1 cellular context compared by ENCODE assay signal in the genomic region with DNA sequence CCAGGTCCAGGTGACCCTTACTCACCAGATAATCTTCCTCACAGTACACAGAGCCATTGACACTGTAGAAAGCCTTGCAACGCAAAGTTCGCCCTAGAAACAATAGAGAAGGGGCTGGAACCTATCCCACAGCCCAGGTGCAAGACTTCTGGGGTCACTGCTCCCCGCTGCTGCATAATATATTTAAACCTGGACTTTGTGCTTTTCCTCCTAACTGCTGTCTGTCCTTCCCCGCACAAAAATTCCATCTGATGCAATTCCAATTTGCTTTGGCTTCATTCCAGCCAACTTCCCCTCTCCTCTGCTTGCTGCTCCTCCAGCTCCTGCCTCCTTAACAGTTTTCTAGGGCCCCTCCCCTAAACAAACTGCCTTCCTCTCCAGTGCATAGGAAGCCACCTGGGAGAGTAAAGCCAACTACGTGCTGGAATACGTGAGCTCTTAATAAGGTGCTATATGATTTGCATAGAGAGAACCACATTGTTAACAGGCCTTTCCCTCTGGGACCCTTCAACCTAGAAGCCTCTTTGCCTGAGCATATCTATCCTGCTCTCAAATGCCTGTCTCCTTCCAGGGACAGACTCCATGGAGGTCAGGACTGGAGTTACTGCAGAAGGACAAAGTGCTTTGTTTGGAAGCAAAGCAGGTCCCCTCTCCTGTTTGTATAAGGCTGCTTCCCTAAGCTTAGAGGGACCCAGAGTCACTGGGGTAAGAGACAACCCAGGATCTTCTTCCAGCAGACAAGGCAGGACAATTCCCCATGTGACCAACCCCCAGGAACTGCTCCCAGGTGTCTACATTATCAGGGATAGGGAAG.
A peak's percentile ranks its signal among the peaks of the same experiment; 100 is the strongest.
TF ChIP-seq lines count a peak whose summit lies in the region.

No MANE protein-coding gene starts in this region.

TF ChIP-seq in HepG2, 621 proteins besides CTCF, POLR2A, EP300 and RAD21 (continued from another document and continues in another):
- TF ChIP-seq, protein P1, sequence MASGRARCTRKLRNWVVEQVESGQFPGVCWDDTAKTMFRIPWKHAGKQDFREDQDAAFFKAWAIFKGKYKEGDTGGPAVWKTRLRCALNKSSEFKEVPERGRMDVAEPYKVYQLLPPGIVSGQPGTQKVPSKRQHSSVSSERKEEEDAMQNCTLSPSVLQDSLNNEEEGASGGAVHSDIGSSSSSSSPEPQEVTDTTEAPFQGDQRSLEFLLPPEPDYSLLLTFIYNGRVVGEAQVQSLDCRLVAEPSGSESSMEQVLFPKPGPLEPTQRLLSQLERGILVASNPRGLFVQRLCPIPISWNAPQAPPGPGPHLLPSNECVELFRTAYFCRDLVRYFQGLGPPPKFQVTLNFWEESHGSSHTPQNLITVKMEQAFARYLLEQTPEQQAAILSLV (CRISPR knock-in tag; IDR thresholded peaks at IDR 0.05; ENCODE audit: borderline replicate concordance): peak; percentile 97; the same call in 1 of the 2 replicates
- TF ChIP-seq, protein P2, sequence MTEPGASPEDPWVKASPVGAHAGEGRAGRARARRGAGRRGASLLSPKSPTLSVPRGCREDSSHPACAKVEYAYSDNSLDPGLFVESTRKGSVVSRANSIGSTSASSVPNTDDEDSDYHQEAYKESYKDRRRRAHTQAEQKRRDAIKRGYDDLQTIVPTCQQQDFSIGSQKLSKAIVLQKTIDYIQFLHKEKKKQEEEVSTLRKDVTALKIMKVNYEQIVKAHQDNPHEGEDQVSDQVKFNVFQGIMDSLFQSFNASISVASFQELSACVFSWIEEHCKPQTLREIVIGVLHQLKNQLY (CRISPR knock-in tag; IDR thresholded peaks at IDR 0.05): peak; percentile 66; the same call in 1 of the 2 replicates
- TF ChIP-seq CC2D1A (CRISPR knock-in tag; IDR thresholded peaks at IDR 0.05) (no peak), ZNF235 (CRISPR knock-in tag; IDR thresholded peaks at IDR 0.05; ENCODE audit: borderline replicate concordance) (no peak), SIX4 (CRISPR knock-in tag; IDR thresholded peaks at IDR 0.05) (peak; percentile 83), ZNF460 (CRISPR knock-in tag; IDR thresholded peaks at IDR 0.05; ENCODE audit: borderline replicate concordance) (no peak), ZNF317 (CRISPR knock-in tag; IDR thresholded peaks at IDR 0.05) (no peak), ZKSCAN8 (CRISPR knock-in tag; IDR thresholded peaks at IDR 0.05; ENCODE audit: borderline replicate concordance) (peak; percentile 95), ATRX (CRISPR knock-in tag; IDR thresholded peaks at IDR 0.05; ENCODE audit: borderline replicate concordance) (0 out of 2 replicates have a peak, but pooled peaks have one; percentile 78), ZBTB38 (CRISPR knock-in tag; IDR thresholded peaks at IDR 0.05) (peak; percentile 92), SP140L (CRISPR knock-in tag; IDR thresholded peaks at IDR 0.05; ENCODE audit: borderline replicate concordance) (0 out of 2 replicates have a peak, but pooled peaks have one; percentile 6), MED8 (CRISPR knock-in tag; IDR thresholded peaks at IDR 0.05; ENCODE audit: insufficient replicate concordance) (no peak), RXRA (CRISPR knock-in tag; IDR thresholded peaks at IDR 0.05) (peak; percentile 94; the same call in 1 of the 2 replicates), ZNF569 (CRISPR knock-in tag; IDR thresholded peaks at IDR 0.05; ENCODE audit: borderline replicate concordance) (no peak), NFYC (CRISPR knock-in tag; IDR thresholded peaks at IDR 0.05) (peak; percentile 27; the same call in 1 of the 2 replicates)
- TF ChIP-seq, protein P3, sequence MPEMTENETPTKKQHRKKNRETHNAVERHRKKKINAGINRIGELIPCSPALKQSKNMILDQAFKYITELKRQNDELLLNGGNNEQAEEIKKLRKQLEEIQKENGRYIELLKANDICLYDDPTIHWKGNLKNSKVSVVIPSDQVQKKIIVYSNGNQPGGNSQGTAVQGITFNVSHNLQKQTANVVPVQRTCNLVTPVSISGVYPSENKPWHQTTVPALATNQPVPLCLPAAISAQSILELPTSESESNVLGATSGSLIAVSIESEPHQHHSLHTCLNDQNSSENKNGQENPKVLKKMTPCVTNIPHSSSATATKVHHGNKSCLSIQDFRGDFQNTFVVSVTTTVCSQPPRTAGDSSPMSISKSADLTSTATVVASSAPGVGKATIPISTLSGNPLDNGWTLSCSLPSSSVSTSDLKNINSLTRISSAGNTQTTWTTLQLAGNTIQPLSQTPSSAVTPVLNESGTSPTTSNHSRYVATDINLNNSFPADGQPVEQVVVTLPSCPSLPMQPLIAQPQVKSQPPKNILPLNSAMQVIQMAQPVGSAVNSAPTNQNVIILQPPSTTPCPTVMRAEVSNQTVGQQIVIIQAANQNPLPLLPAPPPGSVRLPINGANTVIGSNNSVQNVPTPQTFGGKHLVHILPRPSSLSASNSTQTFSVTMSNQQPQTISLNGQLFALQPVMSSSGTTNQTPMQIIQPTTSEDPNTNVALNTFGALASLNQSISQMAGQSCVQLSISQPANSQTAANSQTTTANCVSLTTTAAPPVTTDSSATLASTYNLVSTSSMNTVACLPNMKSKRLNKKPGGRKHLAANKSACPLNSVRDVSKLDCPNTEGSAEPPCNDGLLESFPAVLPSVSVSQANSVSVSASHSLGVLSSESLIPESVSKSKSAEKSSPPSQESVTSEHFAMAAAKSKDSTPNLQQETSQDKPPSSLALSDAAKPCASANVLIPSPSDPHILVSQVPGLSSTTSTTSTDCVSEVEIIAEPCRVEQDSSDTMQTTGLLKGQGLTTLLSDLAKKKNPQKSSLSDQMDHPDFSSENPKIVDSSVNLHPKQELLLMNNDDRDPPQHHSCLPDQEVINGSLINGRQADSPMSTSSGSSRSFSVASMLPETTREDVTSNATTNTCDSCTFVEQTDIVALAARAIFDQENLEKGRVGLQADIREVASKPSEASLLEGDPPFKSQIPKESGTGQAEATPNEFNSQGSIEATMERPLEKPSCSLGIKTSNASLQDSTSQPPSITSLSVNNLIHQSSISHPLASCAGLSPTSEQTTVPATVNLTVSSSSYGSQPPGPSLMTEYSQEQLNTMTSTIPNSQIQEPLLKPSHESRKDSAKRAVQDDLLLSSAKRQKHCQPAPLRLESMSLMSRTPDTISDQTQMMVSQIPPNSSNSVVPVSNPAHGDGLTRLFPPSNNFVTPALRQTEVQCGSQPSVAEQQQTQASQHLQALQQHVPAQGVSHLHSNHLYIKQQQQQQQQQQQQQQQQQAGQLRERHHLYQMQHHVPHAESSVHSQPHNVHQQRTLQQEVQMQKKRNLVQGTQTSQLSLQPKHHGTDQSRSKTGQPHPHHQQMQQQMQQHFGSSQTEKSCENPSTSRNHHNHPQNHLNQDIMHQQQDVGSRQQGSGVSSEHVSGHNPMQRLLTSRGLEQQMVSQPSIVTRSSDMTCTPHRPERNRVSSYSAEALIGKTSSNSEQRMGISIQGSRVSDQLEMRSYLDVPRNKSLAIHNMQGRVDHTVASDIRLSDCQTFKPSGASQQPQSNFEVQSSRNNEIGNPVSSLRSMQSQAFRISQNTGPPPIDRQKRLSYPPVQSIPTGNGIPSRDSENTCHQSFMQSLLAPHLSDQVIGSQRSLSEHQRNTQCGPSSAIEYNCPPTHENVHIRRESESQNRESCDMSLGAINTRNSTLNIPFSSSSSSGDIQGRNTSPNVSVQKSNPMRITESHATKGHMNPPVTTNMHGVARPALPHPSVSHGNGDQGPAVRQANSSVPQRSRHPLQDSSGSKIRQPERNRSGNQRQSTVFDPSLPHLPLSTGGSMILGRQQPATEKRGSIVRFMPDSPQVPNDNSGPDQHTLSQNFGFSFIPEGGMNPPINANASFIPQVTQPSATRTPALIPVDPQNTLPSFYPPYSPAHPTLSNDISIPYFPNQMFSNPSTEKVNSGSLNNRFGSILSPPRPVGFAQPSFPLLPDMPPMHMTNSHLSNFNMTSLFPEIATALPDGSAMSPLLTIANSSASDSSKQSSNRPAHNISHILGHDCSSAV (CRISPR knock-in tag; IDR thresholded peaks at IDR 0.05; ENCODE audit: borderline replicate concordance): no peak; the same call in 1 of the 2 replicates
- TF ChIP-seq, protein P4, sequence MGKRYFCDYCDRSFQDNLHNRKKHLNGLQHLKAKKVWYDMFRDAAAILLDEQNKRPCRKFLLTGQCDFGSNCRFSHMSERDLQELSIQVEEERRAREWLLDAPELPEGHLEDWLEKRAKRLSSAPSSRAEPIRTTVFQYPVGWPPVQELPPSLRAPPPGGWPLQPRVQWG (CRISPR knock-in tag; IDR thresholded peaks at IDR 0.05; ENCODE audit: borderline replicate concordance, low read depth): no peak
- TF ChIP-seq, protein P5, sequence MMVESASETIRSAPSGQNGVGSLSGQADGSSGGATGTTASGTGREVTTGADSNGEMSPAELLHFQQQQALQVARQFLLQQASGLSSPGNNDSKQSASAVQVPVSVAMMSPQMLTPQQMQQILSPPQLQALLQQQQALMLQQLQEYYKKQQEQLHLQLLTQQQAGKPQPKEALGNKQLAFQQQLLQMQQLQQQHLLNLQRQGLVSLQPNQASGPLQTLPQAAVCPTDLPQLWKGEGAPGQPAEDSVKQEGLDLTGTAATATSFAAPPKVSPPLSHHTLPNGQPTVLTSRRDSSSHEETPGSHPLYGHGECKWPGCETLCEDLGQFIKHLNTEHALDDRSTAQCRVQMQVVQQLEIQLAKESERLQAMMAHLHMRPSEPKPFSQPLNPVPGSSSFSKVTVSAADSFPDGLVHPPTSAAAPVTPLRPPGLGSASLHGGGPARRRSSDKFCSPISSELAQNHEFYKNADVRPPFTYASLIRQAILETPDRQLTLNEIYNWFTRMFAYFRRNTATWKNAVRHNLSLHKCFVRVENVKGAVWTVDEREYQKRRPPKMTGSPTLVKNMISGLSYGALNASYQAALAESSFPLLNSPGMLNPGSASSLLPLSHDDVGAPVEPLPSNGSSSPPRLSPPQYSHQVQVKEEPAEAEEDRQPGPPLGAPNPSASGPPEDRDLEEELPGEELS (CRISPR knock-in tag; IDR thresholded peaks at IDR 0.05): no peak
- TF ChIP-seq, protein P6, sequence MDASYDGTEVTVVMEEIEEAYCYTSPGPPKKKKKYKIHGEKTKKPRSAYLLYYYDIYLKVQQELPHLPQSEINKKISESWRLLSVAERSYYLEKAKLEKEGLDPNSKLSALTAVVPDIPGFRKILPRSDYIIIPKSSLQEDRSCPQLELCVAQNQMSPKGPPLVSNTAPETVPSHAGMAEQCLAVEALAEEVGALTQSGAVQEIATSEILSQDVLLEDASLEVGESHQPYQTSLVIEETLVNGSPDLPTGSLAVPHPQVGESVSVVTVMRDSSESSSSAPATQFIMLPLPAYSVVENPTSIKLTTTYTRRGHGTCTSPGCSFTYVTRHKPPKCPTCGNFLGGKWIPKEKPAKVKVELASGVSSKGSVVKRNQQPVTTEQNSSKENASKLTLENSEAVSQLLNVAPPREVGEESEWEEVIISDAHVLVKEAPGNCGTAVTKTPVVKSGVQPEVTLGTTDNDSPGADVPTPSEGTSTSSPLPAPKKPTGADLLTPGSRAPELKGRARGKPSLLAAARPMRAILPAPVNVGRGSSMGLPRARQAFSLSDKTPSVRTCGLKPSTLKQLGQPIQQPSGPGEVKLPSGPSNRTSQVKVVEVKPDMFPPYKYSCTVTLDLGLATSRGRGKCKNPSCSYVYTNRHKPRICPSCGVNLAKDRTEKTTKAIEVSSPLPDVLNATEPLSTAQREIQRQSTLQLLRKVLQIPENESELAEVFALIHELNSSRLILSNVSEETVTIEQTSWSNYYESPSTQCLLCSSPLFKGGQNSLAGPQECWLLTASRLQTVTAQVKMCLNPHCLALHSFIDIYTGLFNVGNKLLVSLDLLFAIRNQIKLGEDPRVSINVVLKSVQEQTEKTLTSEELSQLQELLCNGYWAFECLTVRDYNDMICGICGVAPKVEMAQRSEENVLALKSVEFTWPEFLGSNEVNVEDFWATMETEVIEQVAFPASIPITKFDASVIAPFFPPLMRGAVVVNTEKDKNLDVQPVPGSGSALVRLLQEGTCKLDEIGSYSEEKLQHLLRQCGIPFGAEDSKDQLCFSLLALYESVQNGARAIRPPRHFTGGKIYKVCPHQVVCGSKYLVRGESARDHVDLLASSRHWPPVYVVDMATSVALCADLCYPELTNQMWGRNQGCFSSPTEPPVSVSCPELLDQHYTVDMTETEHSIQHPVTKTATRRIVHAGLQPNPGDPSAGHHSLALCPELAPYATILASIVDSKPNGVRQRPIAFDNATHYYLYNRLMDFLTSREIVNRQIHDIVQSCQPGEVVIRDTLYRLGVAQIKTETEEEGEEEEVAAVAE (CRISPR knock-in tag; IDR thresholded peaks at IDR 0.05; ENCODE audit: borderline replicate concordance): peak; percentile 85
- TF ChIP-seq, protein P7, sequence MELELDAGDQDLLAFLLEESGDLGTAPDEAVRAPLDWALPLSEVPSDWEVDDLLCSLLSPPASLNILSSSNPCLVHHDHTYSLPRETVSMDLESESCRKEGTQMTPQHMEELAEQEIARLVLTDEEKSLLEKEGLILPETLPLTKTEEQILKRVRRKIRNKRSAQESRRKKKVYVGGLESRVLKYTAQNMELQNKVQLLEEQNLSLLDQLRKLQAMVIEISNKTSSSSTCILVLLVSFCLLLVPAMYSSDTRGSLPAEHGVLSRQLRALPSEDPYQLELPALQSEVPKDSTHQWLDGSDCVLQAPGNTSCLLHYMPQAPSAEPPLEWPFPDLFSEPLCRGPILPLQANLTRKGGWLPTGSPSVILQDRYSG (CRISPR knock-in tag; IDR thresholded peaks at IDR 0.05): no peak
- TF ChIP-seq, protein P8, sequence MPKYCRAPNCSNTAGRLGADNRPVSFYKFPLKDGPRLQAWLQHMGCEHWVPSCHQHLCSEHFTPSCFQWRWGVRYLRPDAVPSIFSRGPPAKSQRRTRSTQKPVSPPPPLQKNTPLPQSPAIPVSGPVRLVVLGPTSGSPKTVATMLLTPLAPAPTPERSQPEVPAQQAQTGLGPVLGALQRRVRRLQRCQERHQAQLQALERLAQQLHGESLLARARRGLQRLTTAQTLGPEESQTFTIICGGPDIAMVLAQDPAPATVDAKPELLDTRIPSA (CRISPR knock-in tag; IDR thresholded peaks at IDR 0.05; ENCODE audit: borderline replicate concordance): no peak
- TF ChIP-seq, protein P9, sequence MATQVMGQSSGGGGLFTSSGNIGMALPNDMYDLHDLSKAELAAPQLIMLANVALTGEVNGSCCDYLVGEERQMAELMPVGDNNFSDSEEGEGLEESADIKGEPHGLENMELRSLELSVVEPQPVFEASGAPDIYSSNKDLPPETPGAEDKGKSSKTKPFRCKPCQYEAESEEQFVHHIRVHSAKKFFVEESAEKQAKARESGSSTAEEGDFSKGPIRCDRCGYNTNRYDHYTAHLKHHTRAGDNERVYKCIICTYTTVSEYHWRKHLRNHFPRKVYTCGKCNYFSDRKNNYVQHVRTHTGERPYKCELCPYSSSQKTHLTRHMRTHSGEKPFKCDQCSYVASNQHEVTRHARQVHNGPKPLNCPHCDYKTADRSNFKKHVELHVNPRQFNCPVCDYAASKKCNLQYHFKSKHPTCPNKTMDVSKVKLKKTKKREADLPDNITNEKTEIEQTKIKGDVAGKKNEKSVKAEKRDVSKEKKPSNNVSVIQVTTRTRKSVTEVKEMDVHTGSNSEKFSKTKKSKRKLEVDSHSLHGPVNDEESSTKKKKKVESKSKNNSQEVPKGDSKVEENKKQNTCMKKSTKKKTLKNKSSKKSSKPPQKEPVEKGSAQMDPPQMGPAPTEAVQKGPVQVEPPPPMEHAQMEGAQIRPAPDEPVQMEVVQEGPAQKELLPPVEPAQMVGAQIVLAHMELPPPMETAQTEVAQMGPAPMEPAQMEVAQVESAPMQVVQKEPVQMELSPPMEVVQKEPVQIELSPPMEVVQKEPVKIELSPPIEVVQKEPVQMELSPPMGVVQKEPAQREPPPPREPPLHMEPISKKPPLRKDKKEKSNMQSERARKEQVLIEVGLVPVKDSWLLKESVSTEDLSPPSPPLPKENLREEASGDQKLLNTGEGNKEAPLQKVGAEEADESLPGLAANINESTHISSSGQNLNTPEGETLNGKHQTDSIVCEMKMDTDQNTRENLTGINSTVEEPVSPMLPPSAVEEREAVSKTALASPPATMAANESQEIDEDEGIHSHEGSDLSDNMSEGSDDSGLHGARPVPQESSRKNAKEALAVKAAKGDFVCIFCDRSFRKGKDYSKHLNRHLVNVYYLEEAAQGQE (IDR thresholded peaks at IDR 0.05; ENCODE audit: borderline replicate concordance in 1 of 2, low read depth in 1 of 2, low read length in 2 of 2): peak in 1 of 2 experiments; percentile 85; a peak in 2 of 4 replicates
